Comparison of ENCODE assay signal across 10 cellular contexts in the genomic region with DNA sequence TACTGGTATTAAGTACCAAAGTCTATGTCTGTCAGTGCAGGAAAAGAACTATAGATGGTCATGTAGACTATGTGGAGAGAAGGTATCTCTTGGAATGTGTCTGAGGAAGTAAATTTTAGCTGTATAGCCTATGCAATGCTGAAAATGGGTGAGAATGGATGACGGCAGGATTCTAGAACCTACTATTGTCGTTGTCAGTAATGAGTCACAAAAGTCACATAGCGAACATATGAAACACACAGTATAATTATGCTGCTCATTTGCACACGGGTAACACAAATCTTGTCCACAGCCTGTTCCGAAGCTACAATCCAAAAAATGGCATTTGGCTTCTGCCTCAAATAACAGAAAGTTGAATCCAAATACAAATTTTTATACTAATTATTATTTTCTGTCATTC. TPM values are rescaled to one million over a fixed set of nuclear protein-coding genes. Genes with fewer than 3 reads are reported as not detected.
DNase-seq lines count a peak whose midpoint lies in the region; ATAC-seq and TF ChIP-seq lines count a peak whose summit lies in the region.
"Had no signal": no experiment of that assay in that cellular context is flagged by ENCODE, and none has a peak within 500 bp of the region (broad histone marks: within the 10 kb centered on the region; RNA-seq: fewer than 3 reads in every experiment).

No MANE protein-coding gene starts in this region.

- DNase-seq in natural killer cell treated with Interleukin-12 subunit alpha and Interleukin-12 subunit beta and Interleukin-15 and Interleukin-18, amount 100 ng/mL, for 72 hours (ENCODE audit: low spot score): no peak
- DNase-seq in natural killer cell: no peak
- no peak for DNase-seq in mesenchymal stem cell
- DNase-seq in uterus: no peak
- DNase-seq in AG08395 (ENCODE audit: low spot score): no peak
- DNase-seq in retina: no peak
- no peak for DNase-seq in NCI-H226
- DNase-seq: NCI-H510A, sigmoid colon had no signal

- no peak overlapping the region for H2AFZ ChIP-seq in mesenchymal stem cell (ENCODE audit: low read depth, low read length)

- H4K91ac ChIP-seq in mesenchymal stem cell (ENCODE audit: low read length): no peak overlapping the region

- no peak overlapping the region for H2BK5ac ChIP-seq in mesenchymal stem cell (ENCODE audit: low read depth, low read length, poor library complexity, severe bottlenecking)

- TF ChIP-seq CTCF in natural killer cell (IDR thresholded peaks at IDR 0.05): no peak
- TF ChIP-seq CTCF in brain (conservative IDR thresholded peaks at IDR 0.05): no peak
- no peak for TF ChIP-seq CTCF in uterus (IDR thresholded peaks at IDR 0.05)

- H3K4me1 ChIP-seq in mesenchymal stem cell (ENCODE audit: control insufficient read depth, insufficient read depth, low read depth, low read length) (peaks cover 11% of the 10 kb centered on the region), uterus (peaks cover 0 to 24% of the 10 kb centered on the region in 2 donors)

- no peak overlapping the region for H2BK12ac ChIP-seq in mesenchymal stem cell (ENCODE audit: low read length in 2 of 2)

- H3K27me3 ChIP-seq in mesenchymal stem cell (ENCODE audit: control insufficient read depth in 1 of 2, insufficient read depth in 1 of 2, low read length in 2 of 2): no peaks in the 10 kb centered on the region
- no peaks in the 10 kb centered on the region for H3K27me3 ChIP-seq in uterus
- H3K27me3 ChIP-seq: sigmoid colon had no signal

- H2BK120ac ChIP-seq in mesenchymal stem cell (ENCODE audit: low read depth, low read length): no peak overlapping the region

- no peak overlapping the region for H3K14ac ChIP-seq in mesenchymal stem cell (ENCODE audit: low read length in 2 of 2)

- no peaks in the 10 kb centered on the region for H3K9me3 Mint-ChIP-seq in natural killer cell treated with Interleukin-12 subunit alpha and Interleukin-12 subunit beta and Interleukin-15 and Interleukin-18, amount 100 ng/mL, for 72 hours
- H3K9me3 Mint-ChIP-seq in natural killer cell: no peaks in the 10 kb centered on the region
- peaks cover 0 to 4% (median 0%) of the 10 kb centered on the region in 5 experiments for H3K9me3 Mint-ChIP-seq in brain

- ATAC-seq in natural killer cell treated with Interleukin-12 subunit alpha and Interleukin-12 subunit beta and Interleukin-15 and Interleukin-18, amount 100 ng/mL, for 72 hours: no peak
- ATAC-seq in natural killer cell: no peak

- H3K79me1 ChIP-seq in mesenchymal stem cell (replicated peaks; ENCODE audit: low read length, poor library complexity, severe bottlenecking): peaks cover 8% of the 10 kb centered on the region

- H3K4me1 Mint-ChIP-seq in natural killer cell treated with Interleukin-12 subunit alpha and Interleukin-12 subunit beta and Interleukin-15 and Interleukin-18, amount 100 ng/mL, for 72 hours (ENCODE audit: low read depth in 2 of 2): peaks cover 55 to 62% of the 10 kb centered on the region in 2 donors
- H3K4me1 Mint-ChIP-seq in natural killer cell (peaks cover 34% of the 10 kb centered on the region in 2 donors), brain (peaks cover 69% of the 10 kb centered on the region)

- peak overlapping the region; percentile 99 for H3K27ac Mint-ChIP-seq in natural killer cell treated with Interleukin-12 subunit alpha and Interleukin-12 subunit beta and Interleukin-15 and Interleukin-18, amount 100 ng/mL, for 72 hours
- H3K27ac Mint-ChIP-seq in natural killer cell (peak overlapping the region in 1 of 2 donors; percentile 78), brain (peak overlapping the region in 3 of 5 experiments; percentile 61 to 98 (median 95))

- intact Hi-C loops in natural killer cell (cut with micrococcal nuclease) (loop anchor here (5.0 kb wide), 2 partner anchors 87 to 507 kb away; no protein-coding TSS in a partner anchor), uterus (cut with DNase I; ENCODE audit: low total_unique reads) (no loop called here)

- H3K9me3 ChIP-seq in mesenchymal stem cell (ENCODE audit: control insufficient read depth, low read length) (no peaks in the 10 kb centered on the region), uterus (no peaks in the 10 kb centered on the region)
- H3K9me3 ChIP-seq: sigmoid colon had no signal

- no peak for TF ChIP-seq POLR2A in uterus (IDR thresholded peaks at IDR 0.05)

- H2AK5ac ChIP-seq in mesenchymal stem cell (ENCODE audit: low read length, severe bottlenecking): peak overlapping the region; percentile 21

- H3K23ac ChIP-seq in mesenchymal stem cell (ENCODE audit: low read length in 2 of 2): no peak overlapping the region

- no peak overlapping the region for H3K27ac ChIP-seq in mesenchymal stem cell (ENCODE audit: low read length, poor library complexity, severe bottlenecking)
- peak overlapping the region; percentile 68 to 89 for H3K27ac ChIP-seq in uterus

- H3K4me3 Mint-ChIP-seq in natural killer cell treated with Interleukin-12 subunit alpha and Interleukin-12 subunit beta and Interleukin-15 and Interleukin-18, amount 100 ng/mL, for 72 hours: peak overlapping the region; percentile 23
- H3K4me3 Mint-ChIP-seq in natural killer cell (no peak overlapping the region), brain (peak overlapping the region in 2 of 5 experiments; percentile 11 to 71)

- H3K4me3 ChIP-seq in mesenchymal stem cell (ENCODE audit: insufficient read depth in 1 of 2, low read depth in 1 of 2, low read length in 2 of 2) (no peak overlapping the region), uterus (no peak overlapping the region)
- H3K4me3 ChIP-seq: sigmoid colon had no signal

- no peak overlapping the region for H2BK15ac ChIP-seq in mesenchymal stem cell (ENCODE audit: low read depth, poor library complexity, severe bottlenecking)

- H4K8ac ChIP-seq in mesenchymal stem cell (ENCODE audit: low read length): no peak overlapping the region

- H3K18ac ChIP-seq in mesenchymal stem cell (ENCODE audit: low read depth in 1 of 2, low read length in 2 of 2): no peak overlapping the region

- no peak overlapping the region for H3K4me2 ChIP-seq in mesenchymal stem cell (ENCODE audit: low read length, poor library complexity, severe bottlenecking)

- H3K36me3 ChIP-seq in mesenchymal stem cell (ENCODE audit: control insufficient read depth in 1 of 2, insufficient read depth in 2 of 2, low read depth in 1 of 2, low read length in 2 of 2): peaks cover 0 to 28% of the 10 kb centered on the region in 2 experiments
- no peaks in the 10 kb centered on the region for H3K36me3 ChIP-seq in uterus
- H3K36me3 ChIP-seq: sigmoid colon had no signal

- no peaks in the 10 kb centered on the region for H3K36me3 Mint-ChIP-seq in natural killer cell treated with Interleukin-12 subunit alpha and Interleukin-12 subunit beta and Interleukin-15 and Interleukin-18, amount 100 ng/mL, for 72 hours
- no peaks in the 10 kb centered on the region for H3K36me3 Mint-ChIP-seq in natural killer cell
- no peaks in the 10 kb centered on the region for H3K36me3 Mint-ChIP-seq in brain

- no peak overlapping the region for H3K4ac ChIP-seq in mesenchymal stem cell (ENCODE audit: low read depth in 1 of 2, low read length in 2 of 2)

- H3K27me3 Mint-ChIP-seq in natural killer cell treated with Interleukin-12 subunit alpha and Interleukin-12 subunit beta and Interleukin-15 and Interleukin-18, amount 100 ng/mL, for 72 hours: no peaks in the 10 kb centered on the region
- H3K27me3 Mint-ChIP-seq in natural killer cell (ENCODE audit: low read depth in 2 of 2) (no peaks in the 10 kb centered on the region), brain (no peaks in the 10 kb centered on the region)

- peak overlapping the region; percentile 98 for H3K9ac ChIP-seq in mesenchymal stem cell (ENCODE audit: low read length)

- 81% methylated on average over 5 of the region's 5 CpGs for WGBS in mesenchymal stem cell

RNA-seq across cellular contexts. Expression of a gene that starts 33.6 kb away (rescaled TPM):
- 100 to 1,000 TPM; 152 to 172 TPM for total RNA-seq in natural killer cell treated with Interleukin-12 subunit alpha and Interleukin-12 subunit beta and Interleukin-15 and Interleukin-18, amount 100 ng/mL, for 72 hours
- total RNA-seq in natural killer cell (100 to 1,000 TPM; 272 to 353 (median 345) TPM), uterus (100 to 1,000 TPM in 3 of 4 donors, 10 to 100 TPM in 1; 61.5 to 208 (median 148) TPM)
- polyA plus RNA-seq in brain (ENCODE audit: insufficient read depth, low read depth, low replicate concordance): 27.1 TPM
- polyA plus RNA-seq in mesenchymal stem cell (2013, experiment 1 of 2): 37.5 TPM
- polyA plus RNA-seq in mesenchymal stem cell (2013, experiment 2 of 2): 35.8 TPM
